In genomic region chr5:67253911-67254310, GRCh38 we compare ENCODE assay signal across 24 cellular contexts. TPM values are rescaled to one million over a fixed set of nuclear protein-coding genes. Genes with fewer than 3 reads are reported as not detected.
"Had no signal": no experiment of that assay in that cellular context is flagged by ENCODE, and none has a peak within 500 bp of the region (broad histone marks: within the 10 kb centered on the region; RNA-seq: fewer than 3 reads in every experiment).

No MANE protein-coding gene starts in this region.

- H3K27ac Mint-ChIP-seq: immature natural killer cell; memory B cell; neural progenitor cell; progenitor cell of endocrine pancreas; stimulated activated naive CD8-positive, alpha-beta T cell treated with anti-CD3 and anti-CD28 coated beads, Interleukin-15, amount 100 ng/mL, for 72 hours had no signal

- ATAC-seq: esophagus mucosa; left ventricle myocardium superior; stimulated activated naive CD8-positive, alpha-beta T cell treated with anti-CD3 and anti-CD28 coated beads, Interleukin-15, amount 100 ng/mL, for 72 hours had no signal

- H3K9me3 ChIP-seq: ascending aorta, right atrium auricular region, suprapubic skin, upper lobe of left lung had no signal

- H3K4me3 ChIP-seq: ascending aorta, neural progenitor cell, right atrium auricular region, suprapubic skin, upper lobe of left lung had no signal

- H3K36me3 Mint-ChIP-seq: immature natural killer cell, memory B cell, neural progenitor cell had no signal

- DNase-seq: activated CD4-positive, alpha-beta T cell treated with anti-CD3 and anti-CD28 coated beads, Interleukin-2, amount 50 U/mL, for 1 hour; activated CD8-positive, alpha-beta memory T cell treated with anti-CD3 and anti-CD28 coated beads, Interleukin-2, amount 50 U/mL, for 4 hours; activated effector memory CD4-positive, alpha-beta T cell treated with anti-CD3 and anti-CD28 coated beads, Interleukin-2, amount 50 U/mL, for 16 hours; activated naive CD4-positive, alpha-beta T cell treated with anti-CD3 and anti-CD28 coated beads, Interleukin-2, amount 50 U/mL, for 16 hours; activated T-cell treated with anti-CD3 and anti-CD28 coated beads, Interleukin-2, amount 50 U/mL, for 48 hours; cerebellar nuclear complex; effector CD4-positive, alpha-beta T cell; immature natural killer cell; kidney glomerular epithelial cell; left ventricle myocardium superior; small intestine; stimulated activated CD4-positive, alpha-beta T cell treated with anti-CD3 and anti-CD28 coated beads, Interleukin-15, amount 100 ng/mL, for 24 hours; stimulated activated CD4-positive, alpha-beta T cell treated with anti-CD3 and anti-CD28 coated beads, Interleukin-2, amount 100 ng/mL, for 48 hours; stimulated activated naive CD8-positive, alpha-beta T cell treated with anti-CD3 and anti-CD28 coated beads, Interleukin-15, amount 100 ng/mL, for 72 hours; T1000; upper lobe of left lung had no signal

- H3K4me1 ChIP-seq: neural progenitor cell had no signal

- H3K36me3 ChIP-seq: ascending aorta, neural progenitor cell, right atrium auricular region, suprapubic skin, upper lobe of left lung had no signal

- H3K27me3 Mint-ChIP-seq: memory B cell; progenitor cell of endocrine pancreas; stimulated activated naive CD8-positive, alpha-beta T cell treated with anti-CD3 and anti-CD28 coated beads, Interleukin-15, amount 100 ng/mL, for 72 hours had no signal

- H3K4me3 Mint-ChIP-seq: immature natural killer cell; memory B cell; neural progenitor cell; stimulated activated naive CD8-positive, alpha-beta T cell treated with anti-CD3 and anti-CD28 coated beads, Interleukin-15, amount 100 ng/mL, for 72 hours had no signal

- H3K4me1 Mint-ChIP-seq: memory B cell, neural progenitor cell had no signal

- H3K27me3 ChIP-seq: ascending aorta, neural progenitor cell, right atrium auricular region, suprapubic skin, upper lobe of left lung had no signal

- H3K27ac ChIP-seq: ascending aorta, neural progenitor cell, right atrium auricular region, suprapubic skin, upper lobe of left lung had no signal

- H3K9me3 Mint-ChIP-seq: immature natural killer cell; stimulated activated naive CD8-positive, alpha-beta T cell treated with anti-CD3 and anti-CD28 coated beads, Interleukin-15, amount 100 ng/mL, for 72 hours had no signal

RNA-seq across cellular contexts. Expression of gene CD180, which starts 57.3 kb away (rescaled TPM):
- total RNA-seq: osteoblast, progenitor cell of endocrine pancreas had no signal
